Comparison of ENCODE assay signal across 23 cellular contexts in genomic region chr13:77776704-77777103, GRCh38.
"Had no signal": no experiment of that assay in that cellular context is flagged by ENCODE, and none has a peak within 500 bp of the region (broad histone marks: within the 10 kb centered on the region; RNA-seq: fewer than 3 reads in every experiment).

No MANE protein-coding gene starts in this region.

- DNase-seq: activated CD4-positive, alpha-beta T cell treated with anti-CD3 and anti-CD28 coated beads, Interleukin-2, amount 10 ng/mL, durations not matched to agents 7 days and 5 days; activated CD4-positive, alpha-beta T cell treated with anti-CD3 and anti-CD28 coated beads, Interleukin-2, amount 50 U/mL, for 48 hours; activated CD8-positive, alpha-beta memory T cell treated with anti-CD3 and anti-CD28 coated beads, Interleukin-2, amount 50 U/mL, for 4 hours; activated gamma-delta T cell treated with Interleukin-2 at 50 U/mL for 16 hours; activated naive CD4-positive, alpha-beta T cell treated with anti-CD3 and anti-CD28 coated beads for 36 hours; activated T-cell treated with anti-CD3 and anti-CD28 coated beads for 4 hours; activated T-cell treated with anti-CD3 and anti-CD28 coated beads, Interleukin-2, amount 50 U/mL, for 4 hours; adrenal gland; body of pancreas; Karpas-422; MG63; NCI-H1105; NCI-H1417 treated with DMSO at 0.1 percent for 48 hours; NCI-H1930; NCI-H2081 treated with DMSO at 0.1 percent for 48 hours; NCI-H345; NCI-H524 treated with DMSO at 0.1 percent for 48 hours; NCI-H748 treated with DMSO at 0.1 percent for 48 hours; NK-92 treated with Interleukin-12 subunit alpha and Interleukin-12 subunit beta, amount 100 ng/mL, for 24 hours; Right ventricle myocardium superior; T1000; WERI-Rb-1 had no signal

- ATAC-seq: activated naive CD4-positive, alpha-beta T cell treated with anti-CD3 and anti-CD28 coated beads, Interleukin-2, amount 50 U/mL, for 72 hours; activated T-cell treated with anti-CD3 and anti-CD28 coated beads, Interleukin-2, amount 50 U/mL, for 4 hours; body of pancreas had no signal
